In the genomic region with DNA sequence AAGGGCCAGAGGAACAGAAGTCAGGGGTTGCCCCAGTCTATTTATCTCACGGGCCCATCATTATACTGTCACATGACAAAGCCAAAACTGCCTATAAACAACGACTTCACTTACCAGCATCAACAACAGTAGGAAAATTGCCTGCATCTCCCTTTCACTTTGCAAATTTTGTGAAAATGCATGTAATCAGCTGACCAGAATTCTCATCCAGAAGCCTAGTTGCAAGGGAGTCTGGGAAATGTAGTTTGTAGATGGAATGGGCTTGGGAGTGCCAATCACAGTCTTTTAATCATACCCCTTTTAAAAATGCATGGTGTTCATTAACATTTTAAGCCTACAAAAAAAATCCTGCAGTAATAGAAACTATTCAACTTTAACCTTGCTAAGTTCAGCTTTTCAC, we compare ENCODE assay signal across 30 cellular contexts.
"Had no signal": no experiment of that assay in that cellular context is flagged by ENCODE, and none has a peak within 500 bp of the region (broad histone marks: within the 10 kb centered on the region; RNA-seq: fewer than 3 reads in every experiment).

No MANE protein-coding gene starts in this region.

- H3K36me3 Mint-ChIP-seq: activated naive CD4-positive, alpha-beta T cell treated with anti-CD3 and anti-CD28 coated beads, Interleukin-2, amount 50 U/mL, for 24 hours; activated naive CD8-positive, alpha-beta T cell treated with anti-CD3 and anti-CD28 coated beads, Interleukin-2, amount 10 ng/mL, durations not matched to agents 7 days and 5 days had no signal

- ATAC-seq: activated CD4-positive, alpha-beta T cell treated with anti-CD3 and anti-CD28 coated beads for 36 hours; activated CD4-positive, CD25-positive, alpha-beta regulatory T cell treated with anti-CD3 and anti-CD28 coated beads, Interleukin-2, amount 50 U/mL, for 24 hours; activated CD8-positive, alpha-beta T cell treated with anti-CD3 and anti-CD28 coated beads, Interleukin-2, amount 10 ng/mL, durations not matched to agents 7 days and 5 days had no signal

- FAIRE-seq: TTC549 had no signal

- H3K27ac ChIP-seq: ascending aorta, cardiac muscle cell, SK-N-MC had no signal

- H3K9me3 Mint-ChIP-seq: activated CD4-positive, alpha-beta T cell treated with anti-CD3 and anti-CD28 coated beads, Interleukin-2, amount 10 ng/mL, durations not matched to agents 7 days and 5 days; activated naive CD4-positive, alpha-beta T cell treated with anti-CD3 and anti-CD28 coated beads, Interleukin-2, amount 50 U/mL, for 24 hours; activated T-helper 2 cell treated with anti-CD3 and anti-CD28 coated beads, Interferon-gamma antibody, Interleukin-2, Interleukin-4, amounts not matched to agents 10 μg/mL and 5 μg/mL and 100 μg/mL, durations not matched to agents 14 hours and 24 hours and 36 hours; central memory CD8-positive, alpha-beta T cell had no signal

- H3K4me1 Mint-ChIP-seq: activated CD4-positive, alpha-beta T cell treated with anti-CD3 and anti-CD28 coated beads for 36 hours; activated CD4-positive, alpha-beta T cell treated with anti-CD3 and anti-CD28 coated beads, Interleukin-2, amount 10 ng/mL, durations not matched to agents 7 days and 5 days; activated naive CD4-positive, alpha-beta T cell treated with anti-CD3 and anti-CD28 coated beads, Interleukin-2, amount 50 U/mL, for 24 hours; activated naive CD8-positive, alpha-beta T cell treated with anti-CD3 and anti-CD28 coated beads, Interleukin-2, amount 10 ng/mL, durations not matched to agents 7 days and 5 days; central memory CD8-positive, alpha-beta T cell had no signal

- H3K27me3 ChIP-seq: ascending aorta, cardiac muscle cell had no signal

- H3K27ac Mint-ChIP-seq: activated CD4-positive, alpha-beta T cell treated with anti-CD3 and anti-CD28 coated beads for 36 hours; activated CD4-positive, alpha-beta T cell treated with anti-CD3 and anti-CD28 coated beads, Interleukin-2, amount 10 ng/mL, durations not matched to agents 7 days and 5 days; activated CD8-positive, alpha-beta T cell treated with anti-CD3 and anti-CD28 coated beads, Interleukin-2, amount 10 ng/mL, durations not matched to agents 7 days and 5 days; activated naive CD4-positive, alpha-beta T cell treated with anti-CD3 and anti-CD28 coated beads, Interleukin-2, amount 50 U/mL, for 24 hours; activated naive CD8-positive, alpha-beta T cell treated with anti-CD3 and anti-CD28 coated beads, Interleukin-2, amount 10 ng/mL, durations not matched to agents 7 days and 5 days; activated T-cell treated with anti-CD3 and anti-CD28 coated beads, Interleukin-2, amount 50 U/mL, for 24 hours; activated T-helper 2 cell treated with anti-CD3 and anti-CD28 coated beads, Interferon-gamma antibody, Interleukin-2, Interleukin-4, amounts not matched to agents 10 μg/mL and 5 μg/mL and 100 μg/mL, durations not matched to agents 14 hours and 24 hours and 36 hours; T-helper 1 cell treated with Interleukin-12 subunit alpha and Interleukin-12 subunit beta and Interleukin-4 antibody, amounts not matched to agents 30 μg/mL and 1 μg/mL, for 36 hours; T-helper 2 cell treated with Interferon-gamma antibody and Interleukin-4, amounts not matched to agents 5 μg/mL and 100 μg/mL, for 36 hours had no signal

- H3K4me1 ChIP-seq: ascending aorta had no signal

- H3K27me3 Mint-ChIP-seq: activated CD4-positive, alpha-beta T cell treated with anti-CD3 and anti-CD28 coated beads, Interleukin-2, amount 10 ng/mL, durations not matched to agents 7 days and 5 days; activated naive CD8-positive, alpha-beta T cell treated with anti-CD3 and anti-CD28 coated beads, Interleukin-2, amount 10 ng/mL, durations not matched to agents 7 days and 5 days; activated T-cell treated with anti-CD3 and anti-CD28 coated beads, Interleukin-2, amount 50 U/mL, for 24 hours; central memory CD8-positive, alpha-beta T cell had no signal

- H3K36me3 ChIP-seq: ascending aorta, cardiac muscle cell had no signal

- H3K9me3 ChIP-seq: ascending aorta had no signal

- H3K4me3 ChIP-seq: ascending aorta, cardiac muscle cell, SK-N-MC had no signal

- DNase-seq: activated CD4-positive, alpha-beta T cell treated with anti-CD3 and anti-CD28 coated beads for 36 hours; activated CD4-positive, alpha-beta T cell treated with anti-CD3 and anti-CD28 coated beads, Interleukin-2, amount 10 ng/mL, durations not matched to agents 7 days and 5 days; activated CD4-positive, alpha-beta T cell treated with anti-CD3 and anti-CD28 coated beads, Interleukin-2, amount 50 U/mL, for 48 hours; activated CD8-positive, alpha-beta T cell treated with anti-CD3 and anti-CD28 coated beads, Interleukin-2, amount 10 ng/mL, durations not matched to agents 7 days and 5 days; activated gamma-delta T cell; activated naive CD4-positive, alpha-beta T cell treated with Interleukin-2 at 50 U/mL for 16 hours; activated naive CD8-positive, alpha-beta T cell treated with anti-CD3 and anti-CD28 coated beads, Interleukin-2, amount 10 ng/mL, durations not matched to agents 7 days and 5 days; activated T-cell treated with anti-CD3 and anti-CD28 coated beads, Interleukin-2, amount 50 U/mL, for 24 hours; amygdala; Kasumi-1; MM.1S; MV-4-11; NCI-H1092; NCI-H1436 treated with DMSO at 0.1 percent for 48 hours; NCI-H1694 treated with DMSO at 0.1 percent for 48 hours; NCI-H2029; NCI-H345; NCI-H524 treated with DMSO at 0.1 percent for 48 hours; NK-92 treated with Interleukin-12 subunit alpha and Interleukin-12 subunit beta, amount 100 ng/mL, for 24 hours; Right ventricle myocardium superior had no signal

- H3K4me3 Mint-ChIP-seq: activated CD4-positive, alpha-beta T cell treated with anti-CD3 and anti-CD28 coated beads for 36 hours; activated CD4-positive, alpha-beta T cell treated with anti-CD3 and anti-CD28 coated beads, Interleukin-2, amount 10 ng/mL, durations not matched to agents 7 days and 5 days; activated CD8-positive, alpha-beta T cell treated with anti-CD3 and anti-CD28 coated beads, Interleukin-2, amount 10 ng/mL, durations not matched to agents 7 days and 5 days; activated naive CD4-positive, alpha-beta T cell treated with anti-CD3 and anti-CD28 coated beads, Interleukin-2, amount 50 U/mL, for 24 hours; activated naive CD8-positive, alpha-beta T cell treated with anti-CD3 and anti-CD28 coated beads, Interleukin-2, amount 10 ng/mL, durations not matched to agents 7 days and 5 days; activated T-cell treated with anti-CD3 and anti-CD28 coated beads, Interleukin-2, amount 50 U/mL, for 24 hours; central memory CD8-positive, alpha-beta T cell; T-helper 1 cell treated with Interleukin-12 subunit alpha and Interleukin-12 subunit beta and Interleukin-4 antibody, amounts not matched to agents 30 μg/mL and 1 μg/mL, for 36 hours; T-helper 2 cell treated with Interferon-gamma antibody and Interleukin-4, amounts not matched to agents 5 μg/mL and 100 μg/mL, for 36 hours had no signal
